ENCODE assay signal across 18 cellular contexts in genomic region chr2:14270036-14270582, GRCh38.
DNase-seq lines count a peak whose midpoint lies in the region; ATAC-seq, FAIRE-seq and TF ChIP-seq lines count a peak whose summit lies in the region.
"Had no signal": no experiment of that assay in that cellular context is flagged by ENCODE, and none has a peak within 500 bp of the region (broad histone marks: within the 10 kb centered on the region; RNA-seq: fewer than 3 reads in every experiment).

No MANE protein-coding gene starts in this region.

- WGBS in small intestine, 3 donors = 71 to 85% (median 80%) methylated on average over 5 of the region's 5 CpGs

- H3K4me1 ChIP-seq in small intestine (ENCODE audit: control insufficient read depth in 2 of 2, insufficient read depth in 1 of 2, low read depth in 1 of 2, low read length in 1 of 2) = no peaks in the 10 kb centered on the region
- no peaks in the 10 kb centered on the region for H3K4me1 ChIP-seq in CD8-positive, alpha-beta memory T cell (ENCODE audit: insufficient read depth, low read length)
- H3K4me1 ChIP-seq: HAP-1 had no signal

- FAIRE-seq in bronchial epithelial cell (lab: Jason Lieb, UNC) = peak; percentile 28
- FAIRE-seq in small intestine (lab: Jason Lieb, UNC) = no peak
- no peak for FAIRE-seq in GM12892 (lab: Jason Lieb, UNC)
- FAIRE-seq: GM12891, H54 had no signal

- POLR2A ChIA-PET in RWPE1 (lab: Yijun Ruan, JAX; ENCODE audit: low non-redundant PET) = no interaction called here
- POLR2A ChIA-PET in CD8-positive, alpha-beta memory T cell (lab: Charles Lee) = no interaction called here

- H3K36me3 Mint-ChIP-seq in CD8-positive, alpha-beta memory T cell = no peaks in the 10 kb centered on the region
- H3K36me3 Mint-ChIP-seq: CD4-positive, alpha-beta memory T cell had no signal

- TF ChIP-seq POLR2A in GM12892 (IDR thresholded peaks at IDR 0.05; ENCODE audit: low read depth, low read length) = no peak

- peak; percentile 61 for ATAC-seq in left lobe of liver

- no peak overlapping the region for H3K27ac Mint-ChIP-seq in CD8-positive, alpha-beta memory T cell
- H3K27ac Mint-ChIP-seq: CD4-positive, alpha-beta memory T cell; HFFc6 had no signal

- CTCF ChIA-PET in RWPE1 (lab: Yijun Ruan, JAX) = interaction anchor here (0.6 kb wide), 1 partner anchor 34 kb away, joined by 4 read pairs; no protein-coding TSS in a partner anchor
- CTCF ChIA-PET in CD8-positive, alpha-beta memory T cell (lab: Charles Lee) = no interaction called here

- H3K9me3 ChIP-seq in small intestine (ENCODE audit: control insufficient read depth, low read depth) = no peaks in the 10 kb centered on the region
- H3K9me3 ChIP-seq in CD8-positive, alpha-beta memory T cell (ENCODE audit: low read length) = no peaks in the 10 kb centered on the region
- H3K9me3 ChIP-seq: HAP-1 had no signal

- H3K4me1 Mint-ChIP-seq in CD8-positive, alpha-beta memory T cell = no peaks in the 10 kb centered on the region
- H3K4me1 Mint-ChIP-seq: CD4-positive, alpha-beta memory T cell had no signal

- H3K9me3 Mint-ChIP-seq in CD8-positive, alpha-beta memory T cell = peaks cover 7 to 15% (median 12%) of the 10 kb centered on the region in 5 donors

- peak; percentile 54 for DNase-seq in A172 (ENCODE audit: low spot score)
- no peak for DNase-seq in bronchial epithelial cell (ENCODE audit: low read depth)
- no peak for DNase-seq in left lobe of liver (ENCODE audit: low spot score)
- DNase-seq in small intestine = peak; percentile 25
- DNase-seq in RWPE1 (ENCODE audit: low spot score) = no peak
- DNase-seq in CD8-positive, alpha-beta memory T cell = no peak
- DNase-seq in GM12892 (ENCODE audit: insufficient read length) = no peak
- DNase-seq: 8988T; C1 segment of cervical spinal cord; CD4-positive, alpha-beta memory T cell; DMS53; DMS79 treated with DMSO at 0.1 percent for 48 hours; GF-D8; GOT3; HFFc6 had no signal

- H3K27me3 ChIP-seq in bronchial epithelial cell (ENCODE audit: control insufficient read depth, insufficient read depth, low read length) = no peaks in the 10 kb centered on the region
- H3K27me3 ChIP-seq in small intestine (ENCODE audit: control insufficient read depth in 2 of 2, insufficient read depth in 2 of 2, low read length in 2 of 2) = no peaks in the 10 kb centered on the region
- H3K27me3 ChIP-seq in CD8-positive, alpha-beta memory T cell (ENCODE audit: insufficient read depth, low read length, poor library complexity, severe bottlenecking) = no peaks in the 10 kb centered on the region

- H3K4me3 ChIP-seq in bronchial epithelial cell (ENCODE audit: low read depth, low read length) (no peak overlapping the region), small intestine (ENCODE audit: low read depth in 1 of 2, low read length in 2 of 2) (no peak overlapping the region)
- no peak overlapping the region for H3K4me3 ChIP-seq in CD8-positive, alpha-beta memory T cell (ENCODE audit: low read length)
- H3K4me3 ChIP-seq: HAP-1 had no signal

- no peak overlapping the region for H3K4me3 Mint-ChIP-seq in CD8-positive, alpha-beta memory T cell
- H3K4me3 Mint-ChIP-seq: CD4-positive, alpha-beta memory T cell; HFFc6 had no signal

- H3K36me3 ChIP-seq in bronchial epithelial cell (ENCODE audit: control insufficient read depth, insufficient read depth, low read length) (no peaks in the 10 kb centered on the region), small intestine (ENCODE audit: control insufficient read depth in 2 of 2, insufficient read depth in 2 of 2, low read length in 2 of 2) (no peaks in the 10 kb centered on the region)
- no peaks in the 10 kb centered on the region for H3K36me3 ChIP-seq in CD8-positive, alpha-beta memory T cell (ENCODE audit: insufficient read depth, low read length)
- H3K36me3 ChIP-seq: HAP-1 had no signal

- TF ChIP-seq CTCF in bronchial epithelial cell (IDR thresholded peaks at IDR 0.05; ENCODE audit: insufficient read depth, low read length, severe bottlenecking) (no peak), RWPE1 (conservative IDR thresholded peaks at IDR 0.05; ENCODE audit: low read depth) (no peak)

- no peak overlapping the region for H3K27ac ChIP-seq in small intestine (ENCODE audit: low read depth in 1 of 2, low read length in 1 of 2)
- H3K27ac ChIP-seq in RWPE1 = no peak overlapping the region
- no peak overlapping the region for H3K27ac ChIP-seq in CD8-positive, alpha-beta memory T cell (ENCODE audit: low read depth, low read length)

- H3K27me3 Mint-ChIP-seq in CD8-positive, alpha-beta memory T cell = no peaks in the 10 kb centered on the region
- H3K27me3 Mint-ChIP-seq: CD4-positive, alpha-beta memory T cell had no signal

Comparison
In these comparisons a context has a peak if more than half of its experiments do, and no peak if none do; other contexts are left out.
1. DNase-seq: peak in A172 (single experiment) and small intestine (single experiment); none in bronchial epithelial cell (single experiment), left lobe of liver (single experiment), RWPE1 (single experiment), CD8-positive, alpha-beta memory T cell (0 of 5) and GM12892 (single experiment).